In the genomic region with DNA sequence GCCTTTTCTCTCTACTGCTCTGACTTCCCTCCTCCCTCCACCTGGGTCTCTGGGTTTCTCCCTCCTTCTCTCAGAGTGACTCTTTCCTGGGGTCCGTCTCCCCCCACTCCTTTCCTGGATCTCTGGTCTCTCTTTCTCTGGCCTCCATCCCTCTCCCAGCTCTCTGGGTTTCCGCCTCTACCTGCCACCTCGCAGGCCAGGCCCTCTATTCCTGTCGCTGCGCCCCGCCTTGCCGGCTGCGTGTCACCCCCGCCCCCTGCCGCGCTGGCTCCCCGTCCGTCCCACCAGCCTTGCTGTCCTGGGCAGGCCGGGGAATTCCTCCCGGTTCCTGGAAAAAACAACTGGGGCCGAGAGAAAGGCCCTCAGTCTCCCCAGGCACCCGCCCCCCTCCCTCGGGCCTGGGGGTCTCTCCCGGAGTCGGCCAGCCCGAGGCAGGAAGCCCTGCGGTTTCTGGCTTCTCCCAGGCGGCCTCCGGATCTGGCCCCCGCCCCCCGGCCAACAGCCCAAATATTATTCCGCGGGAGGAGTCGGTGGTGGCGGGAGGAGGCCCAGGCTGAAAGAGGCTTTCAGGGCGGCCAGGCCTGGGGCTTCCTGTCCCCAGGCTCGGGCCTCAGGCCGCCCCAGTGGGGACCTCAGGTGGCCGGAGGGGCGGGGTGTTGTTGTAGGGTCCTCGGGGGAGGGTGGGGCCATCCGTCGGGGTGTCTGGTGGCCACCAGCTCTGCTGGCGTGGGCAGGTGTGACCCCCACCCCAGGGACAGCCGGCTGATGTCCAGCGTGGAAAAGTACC, we compare ENCODE assay signal across 8 cellular contexts. TPM values are rescaled to one million over a fixed set of nuclear protein-coding genes. Genes with fewer than 3 reads are reported as not detected.
DNase-seq lines count a peak whose midpoint lies in the region; ATAC-seq, FAIRE-seq and TF ChIP-seq lines count a peak whose summit lies in the region.

No MANE protein-coding gene starts in this region.

- 13 to 20% (median 18%) methylated on average over 38 to 41 of the region's 41 CpGs for WGBS in psoas muscle, 3 donors

- H3K36me3 ChIP-seq in psoas muscle (ENCODE audit: insufficient read depth in 1 of 2, low read depth in 1 of 2), result peaks cover 0 to 5% of the 10 kb centered on the region in 2 donors

- no peaks in the 10 kb centered on the region for H3K36me3 Mint-ChIP-seq in activated B cell treated with CpG ODN at 0.5 μM for 24 hours (ENCODE audit: low read depth)

- POLR2A ChIA-PET in activated B cell treated with CpG ODN at 0.5 μM for 24 hours (lab: Charles Lee), result no interaction called here

- peak overlapping the region; percentile 11 for H3K4me3 Mint-ChIP-seq in activated B cell treated with CpG ODN at 0.5 μM for 24 hours

- H3K4me3 ChIP-seq in psoas muscle, result peak overlapping the region; percentile 31

- no peak for FAIRE-seq in H54 (lab: Jason Lieb, UNC)

- H3K27me3 Mint-ChIP-seq in activated B cell treated with CpG ODN at 0.5 μM for 24 hours, result peaks cover 38% of the 10 kb centered on the region

- no peaks in the 10 kb centered on the region for H3K9me3 ChIP-seq in psoas muscle

- DNase-seq in Daoy (ENCODE audit: low read depth) (peak; percentile 69), activated B cell treated with CpG ODN at 0.5 μM for 24 hours (no peak), Right ventricle myocardium superior (peak; percentile 55), psoas muscle (peak; percentile 46 to 54), H54 (ENCODE audit: insufficient read length, low spot score) (no peak), cerebellar cortex (ENCODE audit: low spot score) (no peak)

- ATAC-seq in activated B cell treated with CpG ODN at 0.5 μM for 24 hours (ENCODE audit: low read depth), result peak; percentile 25
- ATAC-seq in Right ventricle myocardium superior (ENCODE audit: poor library complexity), result peak; percentile 50
- peak in 1 of 4 donors; percentile 24 for ATAC-seq in psoas muscle
- ATAC-seq in HG03442 (IDR thresholded peaks at IDR 0.05; ENCODE audit: unreplicated experiment), result no peak
- ATAC-seq in GM19455 (IDR thresholded peaks at IDR 0.05; ENCODE audit: unreplicated experiment), result no peak

- no peaks in the 10 kb centered on the region for H3K9me3 Mint-ChIP-seq in activated B cell treated with CpG ODN at 0.5 μM for 24 hours

- intact Hi-C loops in activated B cell treated with CpG ODN at 0.5 μM for 24 hours (cut with micrococcal nuclease) (no loop called here), Right ventricle myocardium superior (cut with DNase I) (no loop called here), psoas muscle (cut with DNase I) (no loop called here)

- peaks cover 9% of the 10 kb centered on the region for H3K4me1 Mint-ChIP-seq in activated B cell treated with CpG ODN at 0.5 μM for 24 hours

- TF ChIP-seq CTCF in activated B cell treated with CpG ODN at 0.5 μM for 24 hours (IDR thresholded peaks at IDR 0.05) (no peak), psoas muscle (IDR thresholded peaks at IDR 0.05) (no peak)

- no peaks in the 10 kb centered on the region for H3K4me1 ChIP-seq in psoas muscle

- no peak for TF ChIP-seq POLR2A in H54 (IDR thresholded peaks at IDR 0.05; ENCODE audit: low read depth, low read length)

- H3K27me3 ChIP-seq in psoas muscle (ENCODE audit: insufficient read depth in 3 of 3, low read length in 2 of 3), result peaks cover 0 to 5% (median 4%) of the 10 kb centered on the region in 3 donors

- H3K27ac ChIP-seq in psoas muscle, result peak overlapping the region; percentile 46

- H3K27ac Mint-ChIP-seq in activated B cell treated with CpG ODN at 0.5 μM for 24 hours, result no peak overlapping the region

- CTCF ChIA-PET in activated B cell treated with CpG ODN at 0.5 μM for 24 hours (lab: Charles Lee), result no interaction called here

RNA-seq across cellular contexts. Expression of a gene that starts 9.3 kb away (rescaled TPM):
- 52.9 and 60.1 TPM in 2 replicates for total RNA-seq in Daoy (2014; rRNA removed; shearing (Covaris generic))
- total RNA-seq in activated B cell treated with CpG ODN at 0.5 μM for 24 hours, result 14.8 and 17.5 TPM in 2 replicates
- 20.0 TPM for total RNA-seq in Right ventricle myocardium superior
- 10 to 100 TPM; 16.2 to 25.4 (median 21.1) TPM for total RNA-seq in psoas muscle
- polyA plus RNA-seq in psoas muscle, result 10 to 100 TPM; 12.6 to 17.6 (median 14.2) TPM

RNA-seq across cellular contexts. Expression of a gene that starts 12.5 kb away (rescaled TPM):
- 2.1 and 2.6 TPM in 2 replicates for total RNA-seq in Daoy (2014; rRNA removed; shearing (Covaris generic))
- total RNA-seq in activated B cell treated with CpG ODN at 0.5 μM for 24 hours (not detected in 2 replicates), Right ventricle myocardium superior (not detected), psoas muscle (not detected)
- polyA plus RNA-seq in psoas muscle, result under 1 TPM; 0.05 to 0.35 (median 0.23) TPM

RNA-seq across cellular contexts. Expression of a gene that starts 13.7 kb away (rescaled TPM):
- total RNA-seq in Daoy (2014; rRNA removed; shearing (Covaris generic)), result 33.0 and 55.8 TPM in 2 replicates
- total RNA-seq in activated B cell treated with CpG ODN at 0.5 μM for 24 hours (131 and 150 TPM in 2 replicates), Right ventricle myocardium superior (29.6 TPM), psoas muscle (10 to 100 TPM; 47.6 to 80.3 (median 56.8) TPM)
- 10 to 100 TPM; 27.6 to 37.3 (median 36.6) TPM for polyA plus RNA-seq in psoas muscle

RNA-seq across cellular contexts. Expression of a gene that starts 25.8 kb away (rescaled TPM):
- total RNA-seq in Daoy (2014; rRNA removed; shearing (Covaris generic)), result 0.09 and 2.5 TPM in 2 replicates
- 5.6 and 6.0 TPM in 2 replicates for total RNA-seq in activated B cell treated with CpG ODN at 0.5 μM for 24 hours
- 15.2 TPM for total RNA-seq in Right ventricle myocardium superior
- total RNA-seq in psoas muscle, result 10 to 100 TPM; 11.3 to 14.8 (median 13.1) TPM
- polyA plus RNA-seq in psoas muscle, result 10 to 100 TPM; 10.6 to 20.7 (median 11.0) TPM

RNA-seq across cellular contexts. Expression of a gene that starts 38.0 kb away (rescaled TPM):
- not detected in 2 replicates for total RNA-seq in Daoy (2014; rRNA removed; shearing (Covaris generic))
- total RNA-seq in activated B cell treated with CpG ODN at 0.5 μM for 24 hours (not detected in 2 replicates), Right ventricle myocardium superior (not detected), psoas muscle (not detected)
- polyA plus RNA-seq in psoas muscle, result not detected

Comparison
In these comparisons a context has a peak if more than half of its experiments do, and no peak if none do; other contexts are left out.
1. DNase-seq: peak in Daoy (single experiment), Right ventricle myocardium superior (single experiment) and psoas muscle (2 of 2); none in activated B cell treated with CpG ODN at 0.5 μM for 24 hours (single experiment), H54 (single experiment) and cerebellar cortex (single experiment).
2. ATAC-seq: peak in activated B cell treated with CpG ODN at 0.5 μM for 24 hours (single experiment) and Right ventricle myocardium superior (single experiment); none in HG03442 (single experiment) and GM19455 (single experiment).